In genomic region chr11:2888266-2888968, GRCh38 we compare ENCODE assay signal across 8 cellular contexts. TPM values are rescaled to one million over a fixed set of nuclear protein-coding genes. Genes with fewer than 3 reads are reported as not detected.
DNase-seq lines count a peak whose midpoint lies in the region; ATAC-seq and TF ChIP-seq lines count a peak whose summit lies in the region.

No MANE protein-coding gene starts in this region.

- POLR2A ChIA-PET in CD8-positive, alpha-beta memory T cell (lab: Charles Lee) = interaction anchor here (0.9 to 1.0 kb wide), 2 partner anchors 104 to 355 kb away, joined by 3 read pairs; partner anchors contain the start of gene NAP1L4
- POLR2A ChIA-PET in activated CD8-positive, alpha-beta T cell treated with anti-CD3 and anti-CD28 coated beads, Interleukin-2, amount 10 ng/mL, durations not matched to agents 7 days and 5 days (lab: Charles Lee) = interaction anchor here (0.5 to 1.7 kb wide), 3 partner anchors 106 to 356 kb away, joined by 3 to 8 read pairs (median 3); no protein-coding TSS in a partner anchor

- H3K36me3 ChIP-seq in CD8-positive, alpha-beta memory T cell (ENCODE audit: insufficient read depth, low read length) = no peaks in the 10 kb centered on the region

- peak; percentile 74 to 88 (median 79) for DNase-seq in CD8-positive, alpha-beta memory T cell
- DNase-seq in HL-60 (ENCODE audit: low read depth in 1 of 2, low spot score in 1 of 2) (peak; percentile 56 to 84), NK-92 (lab: John Stamatoyannopoulos, UW; ENCODE audit: unreplicated experiment) (peak; percentile 27), memory B cell (ENCODE audit: low spot score in 2 of 2) (peak; percentile 81 to 87)
- DNase-seq in activated CD8-positive, alpha-beta T cell treated with anti-CD3 and anti-CD28 coated beads, Interleukin-2, amount 10 ng/mL, durations not matched to agents 7 days and 5 days = peak; percentile 90
- peak; percentile 85 for DNase-seq in effector CD4-positive, alpha-beta T cell
- peak; percentile 83 for DNase-seq in stimulated activated CD8-positive, alpha-beta memory T cell treated with anti-CD3 and anti-CD28 coated beads, Interleukin-15, amount 100 ng/mL, for 1 hour (ENCODE audit: low read depth)

- peaks cover 0 to 1% (median 0%) of the 10 kb centered on the region in 3 donors for H3K36me3 Mint-ChIP-seq in CD8-positive, alpha-beta memory T cell
- no peaks in the 10 kb centered on the region for H3K36me3 Mint-ChIP-seq in activated CD8-positive, alpha-beta T cell treated with anti-CD3 and anti-CD28 coated beads, Interleukin-2, amount 10 ng/mL, durations not matched to agents 7 days and 5 days (ENCODE audit: low read depth)
- H3K36me3 Mint-ChIP-seq in memory B cell = no peaks in the 10 kb centered on the region

- CTCF ChIA-PET in CD8-positive, alpha-beta memory T cell (lab: Charles Lee) = interaction anchor here (0.7 to 14.2 kb wide), 19 partner anchors 10 to 488 kb away, joined by 3 to 345 read pairs (median 5); partner anchors contain the start of genes PHLDA2 and TSSC4
- CTCF ChIA-PET in activated CD8-positive, alpha-beta T cell treated with anti-CD3 and anti-CD28 coated beads, Interleukin-2, amount 10 ng/mL, durations not matched to agents 7 days and 5 days (lab: Charles Lee) = interaction anchor here (0.8 to 13.7 kb wide), 34 partner anchors 10 to 582 kb away, joined by 3 to 485 read pairs (median 3); no protein-coding TSS in a partner anchor

- peaks cover 19 to 47% (median 36%) of the 10 kb centered on the region in 3 donors for H3K4me1 Mint-ChIP-seq in CD8-positive, alpha-beta memory T cell
- H3K4me1 Mint-ChIP-seq in activated CD8-positive, alpha-beta T cell treated with anti-CD3 and anti-CD28 coated beads, Interleukin-2, amount 10 ng/mL, durations not matched to agents 7 days and 5 days (ENCODE audit: low read depth) = peaks cover 40% of the 10 kb centered on the region
- peaks cover 12% of the 10 kb centered on the region for H3K4me1 Mint-ChIP-seq in memory B cell

- H3K4me3 ChIP-seq in CD8-positive, alpha-beta memory T cell (ENCODE audit: low read length) = no peak overlapping the region
- no peak overlapping the region for H3K4me3 ChIP-seq in HL-60 (replicated peaks; ENCODE audit: insufficient read depth, low read length)

- H3K27ac Mint-ChIP-seq in CD8-positive, alpha-beta memory T cell = peak overlapping the region in 2 of 8 donors; percentile 64 to 72
- H3K27ac Mint-ChIP-seq in activated CD8-positive, alpha-beta T cell treated with anti-CD3 and anti-CD28 coated beads, Interleukin-2, amount 10 ng/mL, durations not matched to agents 7 days and 5 days = no peak overlapping the region
- H3K27ac Mint-ChIP-seq in memory B cell = no peak overlapping the region

- H3K27me3 Mint-ChIP-seq in CD8-positive, alpha-beta memory T cell = no peaks in the 10 kb centered on the region
- H3K27me3 Mint-ChIP-seq in activated CD8-positive, alpha-beta T cell treated with anti-CD3 and anti-CD28 coated beads, Interleukin-2, amount 10 ng/mL, durations not matched to agents 7 days and 5 days (ENCODE audit: low read depth) = peaks cover 11% of the 10 kb centered on the region
- H3K27me3 Mint-ChIP-seq in memory B cell = peaks cover 2% of the 10 kb centered on the region

- no peak overlapping the region for H3K27ac ChIP-seq in CD8-positive, alpha-beta memory T cell (ENCODE audit: low read depth, low read length)
- H3K27ac ChIP-seq in HL-60 (replicated peaks) = no peak overlapping the region

- peak overlapping the region in 3 of 7 donors; percentile 21 to 83 (median 73) for H3K4me3 Mint-ChIP-seq in CD8-positive, alpha-beta memory T cell
- no peak overlapping the region for H3K4me3 Mint-ChIP-seq in activated CD8-positive, alpha-beta T cell treated with anti-CD3 and anti-CD28 coated beads, Interleukin-2, amount 10 ng/mL, durations not matched to agents 7 days and 5 days
- H3K4me3 Mint-ChIP-seq in memory B cell = no peak overlapping the region

- TF ChIP-seq CTCF in HL-60 (IDR thresholded peaks at IDR 0.05; ENCODE audit: insufficient read depth, low read length) = peak; percentile 97

- peaks cover 38% of the 10 kb centered on the region for H3K4me1 ChIP-seq in CD8-positive, alpha-beta memory T cell (ENCODE audit: insufficient read depth, low read length)

- H3K27me3 ChIP-seq in CD8-positive, alpha-beta memory T cell (ENCODE audit: insufficient read depth, low read length, poor library complexity, severe bottlenecking) = no peaks in the 10 kb centered on the region
- H3K27me3 ChIP-seq in HL-60 (ENCODE audit: insufficient read depth, poor library complexity, severe bottlenecking) = peaks cover 19% of the 10 kb centered on the region

- H3K9me3 ChIP-seq in CD8-positive, alpha-beta memory T cell (ENCODE audit: low read length) = no peaks in the 10 kb centered on the region

- H3K9me3 Mint-ChIP-seq in CD8-positive, alpha-beta memory T cell = no peaks in the 10 kb centered on the region
- no peaks in the 10 kb centered on the region for H3K9me3 Mint-ChIP-seq in activated CD8-positive, alpha-beta T cell treated with anti-CD3 and anti-CD28 coated beads, Interleukin-2, amount 10 ng/mL, durations not matched to agents 7 days and 5 days (ENCODE audit: insufficient read depth)
- H3K9me3 Mint-ChIP-seq in memory B cell = no peaks in the 10 kb centered on the region

- peak; percentile 37 for ATAC-seq in activated CD8-positive, alpha-beta T cell treated with anti-CD3 and anti-CD28 coated beads, Interleukin-2, amount 10 ng/mL, durations not matched to agents 7 days and 5 days
- ATAC-seq in memory B cell (ENCODE audit: low read depth) (peak; percentile 40), HG03097 (IDR thresholded peaks at IDR 0.05; ENCODE audit: low FRiP score, unreplicated experiment) (no peak)

RNA-seq across cellular contexts. Expression of gene CDKN1C, which starts 2.8 kb away (rescaled TPM):
- 1 to 10 TPM; 1.0 to 1.1 TPM for total RNA-seq in CD8-positive, alpha-beta memory T cell
- 0.49 TPM for polyA plus RNA-seq in CD8-positive, alpha-beta memory T cell
- under 1 TPM; 0.21 to 0.32 TPM for total RNA-seq in activated CD8-positive, alpha-beta T cell treated with anti-CD3 and anti-CD28 coated beads, Interleukin-2, amount 10 ng/mL, durations not matched to agents 7 days and 5 days

RNA-seq across cellular contexts. Expression of gene PHLDA2, which starts 40.8 kb away (rescaled TPM):
- total RNA-seq in CD8-positive, alpha-beta memory T cell = 1 to 10 TPM; 2.1 to 2.9 TPM
- polyA plus RNA-seq in CD8-positive, alpha-beta memory T cell = 1.3 TPM
- 1 to 10 TPM; 1.3 to 2.6 TPM for total RNA-seq in activated CD8-positive, alpha-beta T cell treated with anti-CD3 and anti-CD28 coated beads, Interleukin-2, amount 10 ng/mL, durations not matched to agents 7 days and 5 days

Comparison
In these comparisons a context has a peak if more than half of its experiments do, and no peak if none do; other contexts are left out.
1. DNase-seq: peak in every context shown above with its lines; median percentile 90 in activated CD8-positive, alpha-beta T cell treated with anti-CD3 and anti-CD28 coated beads, Interleukin-2, amount 10 ng/mL, durations not matched to agents 7 days and 5 days; 85 in effector CD4-positive, alpha-beta T cell; 84 in memory B cell; 83 in stimulated activated CD8-positive, alpha-beta memory T cell treated with anti-CD3 and anti-CD28 coated beads, Interleukin-15, amount 100 ng/mL, for 1 hour; 79 in CD8-positive, alpha-beta memory T cell; 70 in HL-60; 27 in NK-92.